Comparison of ENCODE assay signal across 1 cellular context in the genomic region with DNA sequence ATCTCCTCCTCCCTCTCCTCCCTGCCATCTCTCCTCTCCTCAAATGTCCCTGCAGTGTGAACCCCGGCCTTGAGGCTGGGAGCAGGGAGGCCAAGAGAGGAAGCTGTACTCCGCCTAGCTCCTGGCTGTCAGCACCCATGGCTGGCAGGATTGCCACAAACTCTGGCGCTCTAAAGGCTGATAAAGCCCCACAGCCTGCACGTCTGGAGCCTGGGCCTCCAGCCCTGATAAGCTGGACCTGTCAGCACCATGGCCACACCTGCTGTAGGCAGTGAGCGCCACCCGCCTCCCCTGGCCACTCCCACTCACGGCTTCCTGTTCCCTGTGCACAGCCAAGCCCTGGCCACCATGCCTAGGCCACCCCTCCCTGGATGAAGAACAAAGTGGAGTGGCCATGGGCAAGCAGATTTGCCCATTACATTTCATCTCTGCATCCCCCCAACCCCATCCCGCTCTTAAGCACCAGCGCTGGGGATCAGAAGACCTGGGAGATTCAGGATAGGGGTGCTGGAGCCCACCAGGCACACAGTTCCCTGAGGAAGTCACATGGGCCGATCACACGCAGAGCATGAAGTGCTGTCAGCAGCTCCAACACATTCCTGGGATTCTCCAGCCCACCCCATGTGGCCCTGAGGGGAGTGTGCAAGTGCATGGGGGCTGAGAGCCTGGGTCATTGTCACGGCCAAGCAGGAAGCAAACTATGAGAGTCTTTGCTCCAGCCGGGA.
A peak's percentile ranks its signal among the peaks of the same experiment; 100 is the strongest.
TF ChIP-seq lines count a peak whose summit lies in the region.

No MANE protein-coding gene starts in this region.

TF ChIP-seq in K562, 482 proteins besides CTCF, POLR2A, EP300 and RAD21 (continued from another document and continues in another):
- TF ChIP-seq, protein P1, sequence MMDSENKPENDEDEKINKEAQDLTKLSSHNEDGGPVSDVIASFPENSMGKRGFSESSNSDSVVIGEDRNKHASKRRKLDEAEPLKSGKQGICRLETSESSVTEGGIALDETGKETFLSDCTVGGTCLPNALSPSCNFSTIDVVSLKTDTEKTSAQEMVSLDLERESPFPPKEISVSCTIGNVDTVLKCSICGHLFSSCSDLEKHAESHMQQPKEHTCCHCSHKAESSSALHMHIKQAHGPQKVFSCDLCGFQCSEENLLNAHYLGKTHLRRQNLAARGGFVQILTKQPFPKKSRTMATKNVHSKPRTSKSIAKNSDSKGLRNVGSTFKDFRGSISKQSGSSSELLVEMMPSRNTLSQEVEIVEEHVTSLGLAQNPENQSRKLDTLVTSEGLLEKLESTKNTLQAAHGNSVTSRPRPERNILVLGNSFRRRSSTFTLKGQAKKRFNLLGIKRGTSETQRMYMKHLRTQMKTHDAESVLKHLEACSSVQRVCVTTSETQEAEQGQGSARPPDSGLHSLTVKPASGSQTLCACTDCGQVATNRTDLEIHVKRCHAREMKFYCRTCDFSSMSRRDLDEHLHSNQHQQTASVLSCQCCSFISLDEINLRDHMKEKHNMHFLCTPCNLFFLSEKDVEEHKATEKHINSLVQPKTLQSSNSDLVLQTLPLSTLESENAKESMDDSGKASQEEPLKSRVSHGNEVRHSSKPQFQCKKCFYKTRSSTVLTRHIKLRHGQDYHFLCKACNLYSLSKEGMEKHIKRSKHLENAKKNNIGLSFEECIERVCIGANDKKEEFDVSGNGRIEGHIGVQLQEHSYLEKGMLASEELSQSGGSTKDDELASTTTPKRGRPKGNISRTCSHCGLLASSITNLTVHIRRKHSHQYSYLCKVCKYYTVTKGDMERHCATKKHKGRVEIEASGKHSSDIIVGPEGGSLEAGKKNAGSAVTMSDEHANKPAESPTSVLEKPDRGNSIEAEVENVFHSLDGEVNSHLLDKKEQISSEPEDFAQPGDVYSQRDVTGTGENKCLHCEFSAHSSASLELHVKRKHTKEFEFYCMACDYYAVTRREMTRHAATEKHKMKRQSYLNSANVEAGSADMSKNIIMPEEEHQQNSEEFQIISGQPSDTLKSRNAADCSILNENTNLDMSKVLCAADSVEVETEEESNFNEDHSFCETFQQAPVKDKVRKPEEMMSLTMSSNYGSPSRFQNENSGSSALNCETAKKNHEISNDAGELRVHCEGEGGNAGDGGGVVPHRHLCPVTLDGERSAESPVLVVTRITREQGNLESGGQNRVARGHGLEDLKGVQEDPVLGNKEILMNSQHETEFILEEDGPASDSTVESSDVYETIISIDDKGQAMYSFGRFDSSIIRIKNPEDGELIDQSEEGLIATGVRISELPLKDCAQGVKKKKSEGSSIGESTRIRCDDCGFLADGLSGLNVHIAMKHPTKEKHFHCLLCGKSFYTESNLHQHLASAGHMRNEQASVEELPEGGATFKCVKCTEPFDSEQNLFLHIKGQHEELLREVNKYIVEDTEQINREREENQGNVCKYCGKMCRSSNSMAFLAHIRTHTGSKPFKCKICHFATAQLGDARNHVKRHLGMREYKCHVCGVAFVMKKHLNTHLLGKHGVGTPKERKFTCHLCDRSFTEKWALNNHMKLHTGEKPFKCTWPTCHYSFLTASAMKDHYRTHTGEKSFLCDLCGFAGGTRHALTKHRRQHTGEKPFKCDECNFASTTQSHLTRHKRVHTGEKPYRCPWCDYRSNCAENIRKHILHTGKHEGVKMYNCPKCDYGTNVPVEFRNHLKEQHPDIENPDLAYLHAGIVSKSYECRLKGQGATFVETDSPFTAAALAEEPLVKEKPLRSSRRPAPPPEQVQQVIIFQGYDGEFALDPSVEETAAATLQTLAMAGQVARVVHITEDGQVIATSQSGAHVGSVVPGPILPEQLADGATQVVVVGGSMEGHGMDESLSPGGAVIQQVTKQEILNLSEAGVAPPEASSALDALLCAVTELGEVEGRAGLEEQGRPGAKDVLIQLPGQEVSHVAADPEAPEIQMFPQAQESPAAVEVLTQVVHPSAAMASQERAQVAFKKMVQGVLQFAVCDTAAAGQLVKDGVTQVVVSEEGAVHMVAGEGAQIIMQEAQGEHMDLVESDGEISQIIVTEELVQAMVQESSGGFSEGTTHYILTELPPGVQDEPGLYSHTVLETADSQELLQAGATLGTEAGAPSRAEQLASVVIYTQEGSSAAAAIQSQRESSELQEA (IDR thresholded peaks at IDR 0.05; ENCODE audit: low read depth): no peak
- no peak for TF ChIP-seq ZNF224 (CRISPR knock-in tag; IDR thresholded peaks at IDR 0.05)
- TF ChIP-seq, protein P2, sequence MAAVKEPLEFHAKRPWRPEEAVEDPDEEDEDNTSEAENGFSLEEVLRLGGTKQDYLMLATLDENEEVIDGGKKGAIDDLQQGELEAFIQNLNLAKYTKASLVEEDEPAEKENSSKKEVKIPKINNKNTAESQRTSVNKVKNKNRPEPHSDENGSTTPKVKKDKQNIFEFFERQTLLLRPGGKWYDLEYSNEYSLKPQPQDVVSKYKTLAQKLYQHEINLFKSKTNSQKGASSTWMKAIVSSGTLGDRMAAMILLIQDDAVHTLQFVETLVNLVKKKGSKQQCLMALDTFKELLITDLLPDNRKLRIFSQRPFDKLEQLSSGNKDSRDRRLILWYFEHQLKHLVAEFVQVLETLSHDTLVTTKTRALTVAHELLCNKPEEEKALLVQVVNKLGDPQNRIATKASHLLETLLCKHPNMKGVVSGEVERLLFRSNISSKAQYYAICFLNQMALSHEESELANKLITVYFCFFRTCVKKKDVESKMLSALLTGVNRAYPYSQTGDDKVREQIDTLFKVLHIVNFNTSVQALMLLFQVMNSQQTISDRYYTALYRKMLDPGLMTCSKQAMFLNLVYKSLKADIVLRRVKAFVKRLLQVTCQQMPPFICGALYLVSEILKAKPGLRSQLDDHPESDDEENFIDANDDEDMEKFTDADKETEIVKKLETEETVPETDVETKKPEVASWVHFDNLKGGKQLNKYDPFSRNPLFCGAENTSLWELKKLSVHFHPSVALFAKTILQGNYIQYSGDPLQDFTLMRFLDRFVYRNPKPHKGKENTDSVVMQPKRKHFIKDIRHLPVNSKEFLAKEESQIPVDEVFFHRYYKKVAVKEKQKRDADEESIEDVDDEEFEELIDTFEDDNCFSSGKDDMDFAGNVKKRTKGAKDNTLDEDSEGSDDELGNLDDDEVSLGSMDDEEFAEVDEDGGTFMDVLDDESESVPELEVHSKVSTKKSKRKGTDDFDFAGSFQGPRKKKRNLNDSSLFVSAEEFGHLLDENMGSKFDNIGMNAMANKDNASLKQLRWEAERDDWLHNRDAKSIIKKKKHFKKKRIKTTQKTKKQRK (IDR thresholded peaks at IDR 0.05; ENCODE audit: borderline replicate concordance, low read depth, low read length): no peak
- TF ChIP-seq MEIS2 (IDR thresholded peaks at IDR 0.05; ENCODE audit: partially characterized antibody): peak; percentile 100
- peak; percentile 35; the same call in 1 of the 2 replicates for TF ChIP-seq TAF7 (tag; IDR thresholded peaks at IDR 0.05)
- peak in 1 of 2 experiments; percentile 83; a peak in 2 of 4 replicates for TF ChIP-seq ARNT (IDR thresholded peaks at IDR 0.05)
- TF ChIP-seq, protein P3, sequence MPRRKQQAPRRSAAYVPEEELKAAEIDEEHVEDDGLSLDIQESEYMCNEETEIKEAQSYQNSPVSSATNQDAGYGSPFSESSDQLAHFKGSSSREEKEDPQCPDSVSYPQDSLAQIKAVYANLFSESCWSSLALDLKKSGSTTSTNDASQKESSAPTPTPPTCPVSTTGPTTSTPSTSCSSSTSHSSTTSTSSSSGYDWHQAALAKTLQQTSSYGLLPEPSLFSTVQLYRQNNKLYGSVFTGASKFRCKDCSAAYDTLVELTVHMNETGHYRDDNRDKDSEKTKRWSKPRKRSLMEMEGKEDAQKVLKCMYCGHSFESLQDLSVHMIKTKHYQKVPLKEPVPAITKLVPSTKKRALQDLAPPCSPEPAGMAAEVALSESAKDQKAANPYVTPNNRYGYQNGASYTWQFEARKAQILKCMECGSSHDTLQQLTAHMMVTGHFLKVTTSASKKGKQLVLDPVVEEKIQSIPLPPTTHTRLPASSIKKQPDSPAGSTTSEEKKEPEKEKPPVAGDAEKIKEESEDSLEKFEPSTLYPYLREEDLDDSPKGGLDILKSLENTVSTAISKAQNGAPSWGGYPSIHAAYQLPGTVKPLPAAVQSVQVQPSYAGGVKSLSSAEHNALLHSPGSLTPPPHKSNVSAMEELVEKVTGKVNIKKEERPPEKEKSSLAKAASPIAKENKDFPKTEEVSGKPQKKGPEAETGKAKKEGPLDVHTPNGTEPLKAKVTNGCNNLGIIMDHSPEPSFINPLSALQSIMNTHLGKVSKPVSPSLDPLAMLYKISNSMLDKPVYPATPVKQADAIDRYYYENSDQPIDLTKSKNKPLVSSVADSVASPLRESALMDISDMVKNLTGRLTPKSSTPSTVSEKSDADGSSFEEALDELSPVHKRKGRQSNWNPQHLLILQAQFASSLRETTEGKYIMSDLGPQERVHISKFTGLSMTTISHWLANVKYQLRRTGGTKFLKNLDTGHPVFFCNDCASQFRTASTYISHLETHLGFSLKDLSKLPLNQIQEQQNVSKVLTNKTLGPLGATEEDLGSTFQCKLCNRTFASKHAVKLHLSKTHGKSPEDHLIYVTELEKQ (CRISPR knock-in tag; IDR thresholded peaks at IDR 0.05): no peak
- peak; percentile 80 to 89; a peak in 3 of 4 replicates for TF ChIP-seq TBL1XR1 (IDR thresholded peaks at IDR 0.05; ENCODE audit: low read length in 2 of 2)
- TF ChIP-seq GABPB2 (CRISPR knock-in tag; conservative IDR thresholded peaks at IDR 0.05): no peak
- peak; percentile 32; the same call in 1 of the 2 replicates for TF ChIP-seq PHF8 (IDR thresholded peaks at IDR 0.05; ENCODE audit: borderline replicate concordance, low read length)
- peak; percentile 93 to 95 for TF ChIP-seq TRIM24 (IDR thresholded peaks at IDR 0.05)
- TF ChIP-seq JUN (IDR thresholded peaks at IDR 0.05; ENCODE audit: borderline replicate concordance, low read depth, low read length): peak; percentile 43; the same call in 1 of the 2 replicates
- no peak for TF ChIP-seq JUN (CRISPR knock-in tag; IDR thresholded peaks at IDR 0.05; ENCODE audit: borderline replicate concordance)
- no peak for TF ChIP-seq HDAC6 (IDR thresholded peaks at IDR 0.05; ENCODE audit: low read depth, low read length)
- TF ChIP-seq, protein P4, sequence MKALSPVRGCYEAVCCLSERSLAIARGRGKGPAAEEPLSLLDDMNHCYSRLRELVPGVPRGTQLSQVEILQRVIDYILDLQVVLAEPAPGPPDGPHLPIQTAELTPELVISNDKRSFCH (CRISPR knock-in tag; IDR thresholded peaks at IDR 0.05): no peak
- TF ChIP-seq, protein P4 (tag; IDR thresholded peaks at IDR 0.05): peak; percentile 92
- TF ChIP-seq ATF1 (CRISPR knock-in tag; IDR thresholded peaks at IDR 0.05): no peak
- TF ChIP-seq ATF1 (tag; IDR thresholded peaks at IDR 0.05): peak; percentile 78
- TF ChIP-seq RBM34 (IDR thresholded peaks at IDR 0.05; ENCODE audit: borderline replicate concordance, insufficient read depth, low read length): no peak
- no peak for TF ChIP-seq MCM2 (IDR thresholded peaks at IDR 0.05; ENCODE audit: low read depth)
- TF ChIP-seq, protein P5, sequence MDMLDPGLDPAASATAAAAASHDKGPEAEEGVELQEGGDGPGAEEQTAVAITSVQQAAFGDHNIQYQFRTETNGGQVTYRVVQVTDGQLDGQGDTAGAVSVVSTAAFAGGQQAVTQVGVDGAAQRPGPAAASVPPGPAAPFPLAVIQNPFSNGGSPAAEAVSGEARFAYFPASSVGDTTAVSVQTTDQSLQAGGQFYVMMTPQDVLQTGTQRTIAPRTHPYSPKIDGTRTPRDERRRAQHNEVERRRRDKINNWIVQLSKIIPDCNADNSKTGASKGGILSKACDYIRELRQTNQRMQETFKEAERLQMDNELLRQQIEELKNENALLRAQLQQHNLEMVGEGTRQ (CRISPR knock-in tag; IDR thresholded peaks at IDR 0.05): peak; percentile 61
- TF ChIP-seq, protein P6, sequence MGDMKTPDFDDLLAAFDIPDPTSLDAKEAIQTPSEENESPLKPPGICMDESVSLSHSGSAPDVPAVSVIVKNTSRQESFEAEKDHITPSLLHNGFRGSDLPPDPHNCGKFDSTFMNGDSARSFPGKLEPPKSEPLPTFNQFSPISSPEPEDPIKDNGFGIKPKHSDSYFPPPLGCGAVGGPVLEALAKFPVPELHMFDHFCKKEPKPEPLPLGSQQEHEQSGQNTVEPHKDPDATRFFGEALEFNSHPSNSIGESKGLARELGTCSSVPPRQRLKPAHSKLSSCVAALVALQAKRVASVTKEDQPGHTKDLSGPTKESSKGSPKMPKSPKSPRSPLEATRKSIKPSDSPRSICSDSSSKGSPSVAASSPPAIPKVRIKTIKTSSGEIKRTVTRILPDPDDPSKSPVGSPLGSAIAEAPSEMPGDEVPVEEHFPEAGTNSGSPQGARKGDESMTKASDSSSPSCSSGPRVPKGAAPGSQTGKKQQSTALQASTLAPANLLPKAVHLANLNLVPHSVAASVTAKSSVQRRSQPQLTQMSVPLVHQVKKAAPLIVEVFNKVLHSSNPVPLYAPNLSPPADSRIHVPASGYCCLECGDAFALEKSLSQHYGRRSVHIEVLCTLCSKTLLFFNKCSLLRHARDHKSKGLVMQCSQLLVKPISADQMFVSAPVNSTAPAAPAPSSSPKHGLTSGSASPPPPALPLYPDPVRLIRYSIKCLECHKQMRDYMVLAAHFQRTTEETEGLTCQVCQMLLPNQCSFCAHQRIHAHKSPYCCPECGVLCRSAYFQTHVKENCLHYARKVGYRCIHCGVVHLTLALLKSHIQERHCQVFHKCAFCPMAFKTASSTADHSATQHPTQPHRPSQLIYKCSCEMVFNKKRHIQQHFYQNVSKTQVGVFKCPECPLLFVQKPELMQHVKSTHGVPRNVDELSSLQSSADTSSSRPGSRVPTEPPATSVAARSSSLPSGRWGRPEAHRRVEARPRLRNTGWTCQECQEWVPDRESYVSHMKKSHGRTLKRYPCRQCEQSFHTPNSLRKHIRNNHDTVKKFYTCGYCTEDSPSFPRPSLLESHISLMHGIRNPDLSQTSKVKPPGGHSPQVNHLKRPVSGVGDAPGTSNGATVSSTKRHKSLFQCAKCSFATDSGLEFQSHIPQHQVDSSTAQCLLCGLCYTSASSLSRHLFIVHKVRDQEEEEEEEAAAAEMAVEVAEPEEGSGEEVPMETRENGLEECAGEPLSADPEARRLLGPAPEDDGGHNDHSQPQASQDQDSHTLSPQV (IDR thresholded peaks at IDR 0.05): peak; percentile 97
- peak; percentile 67 for TF ChIP-seq RAD51 (IDR thresholded peaks at IDR 0.05; ENCODE audit: borderline replicate concordance, low read depth)
- TF ChIP-seq, protein P7, sequence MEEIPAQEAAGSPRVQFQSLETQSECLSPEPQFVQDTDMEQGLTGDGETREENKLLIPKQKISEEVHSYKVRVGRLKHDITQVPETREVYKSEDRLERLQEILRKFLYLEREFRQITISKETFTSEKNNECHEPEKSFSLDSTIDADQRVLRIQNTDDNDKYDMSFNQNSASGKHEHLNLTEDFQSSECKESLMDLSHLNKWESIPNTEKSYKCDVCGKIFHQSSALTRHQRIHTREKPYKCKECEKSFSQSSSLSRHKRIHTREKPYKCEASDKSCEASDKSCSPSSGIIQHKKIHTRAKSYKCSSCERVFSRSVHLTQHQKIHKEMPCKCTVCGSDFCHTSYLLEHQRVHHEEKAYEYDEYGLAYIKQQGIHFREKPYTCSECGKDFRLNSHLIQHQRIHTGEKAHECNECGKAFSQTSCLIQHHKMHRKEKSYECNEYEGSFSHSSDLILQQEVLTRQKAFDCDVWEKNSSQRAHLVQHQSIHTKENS (CRISPR knock-in tag; IDR thresholded peaks at IDR 0.05): no peak
- TF ChIP-seq, protein P8, sequence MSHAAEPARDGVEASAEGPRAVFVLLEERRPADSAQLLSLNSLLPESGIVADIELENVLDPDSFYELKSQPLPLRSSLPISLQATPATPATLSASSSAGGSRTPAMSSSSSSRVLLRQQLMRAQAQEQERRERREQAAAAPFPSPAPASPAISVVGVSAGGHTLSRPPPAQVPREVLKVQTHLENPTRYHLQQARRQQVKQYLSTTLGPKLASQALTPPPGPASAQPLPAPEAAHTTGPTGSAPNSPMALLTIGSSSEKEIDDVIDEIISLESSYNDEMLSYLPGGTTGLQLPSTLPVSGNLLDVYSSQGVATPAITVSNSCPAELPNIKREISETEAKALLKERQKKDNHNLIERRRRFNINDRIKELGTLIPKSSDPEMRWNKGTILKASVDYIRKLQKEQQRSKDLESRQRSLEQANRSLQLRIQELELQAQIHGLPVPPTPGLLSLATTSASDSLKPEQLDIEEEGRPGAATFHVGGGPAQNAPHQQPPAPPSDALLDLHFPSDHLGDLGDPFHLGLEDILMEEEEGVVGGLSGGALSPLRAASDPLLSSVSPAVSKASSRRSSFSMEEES (CRISPR knock-in tag; IDR thresholded peaks at IDR 0.05): no peak; the same call in 1 of the 2 replicates
- no peak for TF ChIP-seq NR1H2 (CRISPR knock-in tag; IDR thresholded peaks at IDR 0.05)
